27 cellular contexts compared by ENCODE assay signal in genomic region chr6:140850438-140850837, GRCh38.
DNase-seq lines count a peak whose midpoint lies in the region; ATAC-seq and TF ChIP-seq lines count a peak whose summit lies in the region.
"Had no signal": no experiment of that assay in that cellular context is flagged by ENCODE, and none has a peak within 500 bp of the region (broad histone marks: within the 10 kb centered on the region; RNA-seq: fewer than 3 reads in every experiment).

No MANE protein-coding gene starts in this region.

- no peak for ATAC-seq in naive thymus-derived CD4-positive, alpha-beta T cell
- ATAC-seq in upper lobe of right lung: no peak
- ATAC-seq: activated CD4-positive, alpha-beta T cell treated with anti-CD3 and anti-CD28 coated beads for 36 hours; mucosa of descending colon; psoas muscle had no signal

- H3K9me3 ChIP-seq in naive thymus-derived CD4-positive, alpha-beta T cell (ENCODE audit: control insufficient read depth in 2 of 3, low read length in 3 of 3): no peaks in the 10 kb centered on the region
- H3K9me3 ChIP-seq in upper lobe of right lung: no peaks in the 10 kb centered on the region
- H3K9me3 ChIP-seq: left ventricle myocardium inferior, mucosa of descending colon, psoas muscle had no signal

- no peaks in the 10 kb centered on the region for H3K27me3 ChIP-seq in ACC112 (ENCODE audit: insufficient read depth, low read length)
- H3K27me3 ChIP-seq in naive thymus-derived CD4-positive, alpha-beta T cell (ENCODE audit: control insufficient read depth in 2 of 2, insufficient read depth in 2 of 2, low read length in 2 of 2): no peaks in the 10 kb centered on the region
- no peaks in the 10 kb centered on the region for H3K27me3 ChIP-seq in upper lobe of right lung
- H3K27me3 ChIP-seq: neural progenitor cell had no signal

- no peaks in the 10 kb centered on the region for H3K79me2 ChIP-seq in ACC112 (ENCODE audit: control insufficient read depth, insufficient read depth, low read length, unreplicated experiment)

- no peaks in the 10 kb centered on the region for H3K9me3 Mint-ChIP-seq in chondrocyte (ENCODE audit: low read depth)
- H3K9me3 Mint-ChIP-seq in naive thymus-derived CD4-positive, alpha-beta T cell: no peaks in the 10 kb centered on the region
- H3K9me3 Mint-ChIP-seq: activated naive CD4-positive, alpha-beta T cell treated with anti-CD3 and anti-CD28 coated beads, Interleukin-2, amount 50 U/mL, for 24 hours; activated T-helper 1 cell treated with anti-CD3 and anti-CD28 coated beads, Interleukin-12 subunit alpha, Interleukin-12 subunit beta, Interleukin-2, Interleukin-4 antibody, amounts not matched to agents 30 ng/mL and 10 ng/mL and 1 ng/mL, durations not matched to agents 14 hours and 24 hours and 36 hours; brain; neural progenitor cell had no signal

- H3K4me1 Mint-ChIP-seq in chondrocyte (ENCODE audit: low read depth): peaks cover 56% of the 10 kb centered on the region
- H3K4me1 Mint-ChIP-seq in naive thymus-derived CD4-positive, alpha-beta T cell: no peaks in the 10 kb centered on the region
- H3K4me1 Mint-ChIP-seq: activated CD4-positive, alpha-beta T cell treated with anti-CD3 and anti-CD28 coated beads for 36 hours; activated naive CD4-positive, alpha-beta T cell treated with anti-CD3 and anti-CD28 coated beads, Interleukin-2, amount 50 U/mL, for 24 hours; brain; neural progenitor cell had no signal

- no peaks in the 10 kb centered on the region for H3K27me3 Mint-ChIP-seq in chondrocyte (ENCODE audit: low read depth)
- peaks cover 0 to 5% (median 0%) of the 10 kb centered on the region in 5 donors for H3K27me3 Mint-ChIP-seq in naive thymus-derived CD4-positive, alpha-beta T cell
- H3K27me3 Mint-ChIP-seq: activated CD4-positive, alpha-beta T cell treated with anti-CD3 and anti-CD28 coated beads for 36 hours; brain had no signal

- peak overlapping the region; percentile 94 for H3K27ac ChIP-seq in ACC112 (ENCODE audit: low read depth, low read length)
- H3K27ac ChIP-seq in naive thymus-derived CD4-positive, alpha-beta T cell (ENCODE audit: low read depth, low read length): no peak overlapping the region
- no peak overlapping the region for H3K27ac ChIP-seq in upper lobe of right lung
- H3K27ac ChIP-seq: C4-2B, left ventricle myocardium inferior, neural progenitor cell, psoas muscle had no signal

- peak; percentile 80 for DNase-seq in M059J (ENCODE audit: low read depth)
- no peak for DNase-seq in chondrocyte (ENCODE audit: low spot score)
- DNase-seq in iris pigment epithelial cell (ENCODE audit: low read depth): peak; percentile 89
- no peak for DNase-seq in NCI-H187 treated with DMSO at 0.1 percent for 48 hours (lab: John Stamatoyannopoulos, UW)
- no peak for DNase-seq in cerebellar nuclear complex (lab: John Stamatoyannopoulos, UW)
- DNase-seq in naive thymus-derived CD4-positive, alpha-beta T cell: no peak
- DNase-seq in upper lobe of right lung: no peak
- DNase-seq: activated CD4-positive, alpha-beta T cell treated with anti-CD3 and anti-CD28 coated beads for 36 hours; DMS 273 treated with DMSO at 0.1 percent for 48 hours; erythroblast; head of caudate nucleus; left ventricle myocardium inferior; mucosa of descending colon; NCI-H1694 treated with DMSO at 0.1 percent for 48 hours; NCI-H2227 treated with DMSO at 0.1 percent for 48 hours; NCI-H82; OCI-M1; psoas muscle; SHP77 treated with DMSO at 0.1 percent for 48 hours; stimulated activated CD4-positive, alpha-beta T cell treated with anti-CD3 and anti-CD28 coated beads, Interleukin-12 subunit alpha, Interleukin-12 subunit beta, amount 100 ng/mL, for 4 hours; T-helper 1 cell had no signal

- POLR2A ChIA-PET in naive thymus-derived CD4-positive, alpha-beta T cell (lab: Charles Lee): no interaction called here

- TF ChIP-seq CTCF in chondrocyte (IDR thresholded peaks at IDR 0.05) (no peak), upper lobe of right lung (IDR thresholded peaks at IDR 0.05) (no peak)

- H3K27ac Mint-ChIP-seq in chondrocyte (ENCODE audit: unreplicated experiment): peak overlapping the region; percentile 3
- H3K27ac Mint-ChIP-seq in naive thymus-derived CD4-positive, alpha-beta T cell: no peak overlapping the region
- H3K27ac Mint-ChIP-seq: activated CD4-positive, alpha-beta T cell treated with anti-CD3 and anti-CD28 coated beads for 36 hours; activated naive CD4-positive, alpha-beta T cell treated with anti-CD3 and anti-CD28 coated beads, Interleukin-2, amount 50 U/mL, for 24 hours; activated T-helper 1 cell treated with anti-CD3 and anti-CD28 coated beads, Interleukin-12 subunit alpha, Interleukin-12 subunit beta, Interleukin-2, Interleukin-4 antibody, amounts not matched to agents 30 ng/mL and 10 ng/mL and 1 ng/mL, durations not matched to agents 14 hours and 24 hours and 36 hours; brain; neural progenitor cell had no signal

- CTCF ChIA-PET in naive thymus-derived CD4-positive, alpha-beta T cell (lab: Charles Lee): no interaction called here

- peaks cover 74% of the 10 kb centered on the region for H3K4me1 ChIP-seq in ACC112 (ENCODE audit: control insufficient read depth, insufficient read depth, low read length, unreplicated experiment)
- H3K4me1 ChIP-seq in naive thymus-derived CD4-positive, alpha-beta T cell (ENCODE audit: control insufficient read depth in 2 of 2, insufficient read depth in 2 of 2, low read length in 2 of 2): no peaks in the 10 kb centered on the region
- no peaks in the 10 kb centered on the region for H3K4me1 ChIP-seq in upper lobe of right lung
- H3K4me1 ChIP-seq: left ventricle myocardium inferior, neural progenitor cell, psoas muscle had no signal

- intact Hi-C loops in naive thymus-derived CD4-positive, alpha-beta T cell (cut with micrococcal nuclease): no loop called here
- intact Hi-C loops in upper lobe of right lung (cut with DNase I): no loop called here

- H3K4me3 Mint-ChIP-seq in chondrocyte (ENCODE audit: unreplicated experiment): no peak overlapping the region
- no peak overlapping the region for H3K4me3 Mint-ChIP-seq in naive thymus-derived CD4-positive, alpha-beta T cell
- H3K4me3 Mint-ChIP-seq: activated CD4-positive, alpha-beta T cell treated with anti-CD3 and anti-CD28 coated beads for 36 hours; activated naive CD4-positive, alpha-beta T cell treated with anti-CD3 and anti-CD28 coated beads, Interleukin-2, amount 50 U/mL, for 24 hours; activated T-helper 1 cell treated with anti-CD3 and anti-CD28 coated beads, Interleukin-12 subunit alpha, Interleukin-12 subunit beta, Interleukin-2, Interleukin-4 antibody, amounts not matched to agents 30 ng/mL and 10 ng/mL and 1 ng/mL, durations not matched to agents 14 hours and 24 hours and 36 hours; brain; neural progenitor cell had no signal

- no peaks in the 10 kb centered on the region for H3K36me3 ChIP-seq in ACC112 (ENCODE audit: insufficient read depth, low read length)
- no peaks in the 10 kb centered on the region for H3K36me3 ChIP-seq in naive thymus-derived CD4-positive, alpha-beta T cell (ENCODE audit: control insufficient read depth in 2 of 3, insufficient read depth in 3 of 3, low read length in 3 of 3)
- no peaks in the 10 kb centered on the region for H3K36me3 ChIP-seq in upper lobe of right lung
- H3K36me3 ChIP-seq: left ventricle myocardium inferior, neural progenitor cell had no signal

- peak overlapping the region; percentile 96 for H2AFZ ChIP-seq in ACC112 (ENCODE audit: low read length, unreplicated experiment)
- H2AFZ ChIP-seq: neural progenitor cell had no signal

- H3K36me3 Mint-ChIP-seq in chondrocyte (ENCODE audit: low read depth): peaks cover 1% of the 10 kb centered on the region
- H3K36me3 Mint-ChIP-seq in naive thymus-derived CD4-positive, alpha-beta T cell: no peaks in the 10 kb centered on the region
- H3K36me3 Mint-ChIP-seq: activated naive CD4-positive, alpha-beta T cell treated with anti-CD3 and anti-CD28 coated beads, Interleukin-2, amount 50 U/mL, for 24 hours; brain; neural progenitor cell had no signal

- H3K4me3 ChIP-seq in ACC112 (ENCODE audit: low read depth, low read length) (no peak overlapping the region), upper lobe of right lung (no peak overlapping the region)
- H3K4me3 ChIP-seq in naive thymus-derived CD4-positive, alpha-beta T cell (ENCODE audit: low read length): no peak overlapping the region
- H3K4me3 ChIP-seq: left ventricle myocardium inferior, mucosa of descending colon, neural progenitor cell, psoas muscle had no signal

Comparison
In these comparisons a context has a peak if more than half of its experiments do, and no peak if none do; other contexts are left out.
1. DNase-seq: peak in M059J (single experiment) and iris pigment epithelial cell (single experiment); none in chondrocyte (single experiment), NCI-H187 treated with DMSO at 0.1 percent for 48 hours (single experiment), cerebellar nuclear complex (0 of 2), naive thymus-derived CD4-positive, alpha-beta T cell (0 of 9) and upper lobe of right lung (single experiment).